8 cellular contexts compared by ENCODE assay signal in genomic region chr20:20712474-20713243, GRCh38. TPM values are rescaled to one million over a fixed set of nuclear protein-coding genes. Genes with fewer than 3 reads are reported as not detected.
A peak's percentile ranks its signal among the peaks of the same experiment; 100 is the strongest.
DNase-seq lines count a peak whose midpoint lies in the region; ATAC-seq and TF ChIP-seq lines count a peak whose summit lies in the region.

Gene RALGAPA2 (minus strand): TSS chr20:20712644. CDS start chr20:20712480, 164 bp downstream.

- in situ Hi-C loops in KBM-7 (cut with MboI; ENCODE audit: low pct_unique_long_range_greater_than_20kb, low sequenced_read_pairs) = no loop called here

- H3K27ac ChIP-seq in mucosa of rectum (ENCODE audit: low read depth in 2 of 2, low read length in 2 of 2) = peak within 1 kb of the TSS; percentile 94 to 98

- H3K27me3 Mint-ChIP-seq in activated T-cell treated with anti-CD3 and anti-CD28 coated beads, Interleukin-2, amount 50 U/mL, for 24 hours = no peaks in the 10 kb centered on the region

- H3K4me1 Mint-ChIP-seq in activated T-cell treated with anti-CD3 and anti-CD28 coated beads, Interleukin-2, amount 50 U/mL, for 24 hours (ENCODE audit: low read depth) = peaks cover 38% of the 10 kb centered on the region

- no peaks in the 10 kb centered on the region for H3K9me3 ChIP-seq in mucosa of rectum (ENCODE audit: control insufficient read depth in 2 of 2, low read length in 2 of 2)

- no peaks in the 10 kb centered on the region for H3K36me3 ChIP-seq in mucosa of rectum (ENCODE audit: control insufficient read depth in 2 of 2, insufficient read depth in 2 of 2, low read length in 2 of 2)

- peak within 1 kb of the TSS; percentile 83 to 85 for H3K9ac ChIP-seq in mucosa of rectum (ENCODE audit: low read depth in 1 of 2, low read length in 2 of 2)

- peaks cover 15% of the 10 kb centered on the region for H3K36me3 Mint-ChIP-seq in activated T-cell treated with anti-CD3 and anti-CD28 coated beads, Interleukin-2, amount 50 U/mL, for 24 hours (ENCODE audit: low read depth)

- H3K9me3 Mint-ChIP-seq in activated T-cell treated with anti-CD3 and anti-CD28 coated beads, Interleukin-2, amount 50 U/mL, for 24 hours = peaks cover 2% of the 10 kb centered on the region

- H3K27ac Mint-ChIP-seq in activated T-cell treated with anti-CD3 and anti-CD28 coated beads, Interleukin-2, amount 50 U/mL, for 24 hours = peak within 1 kb of the TSS; percentile 97

- no peaks in the 10 kb centered on the region for H3K27me3 ChIP-seq in mucosa of rectum (ENCODE audit: control insufficient read depth in 2 of 2, insufficient read depth in 2 of 2, low read length in 2 of 2)

- H3K4me3 ChIP-seq in mucosa of rectum (ENCODE audit: low read length in 2 of 2) = peak within 1 kb of the TSS; percentile 86 to 87

- peaks cover 9 to 16% of the 10 kb centered on the region in 2 donors for H3K4me1 ChIP-seq in mucosa of rectum (ENCODE audit: control insufficient read depth in 2 of 2, insufficient read depth in 2 of 2, low read length in 2 of 2)

- DNase-seq in DMS153 (lab: John Stamatoyannopoulos, UW) = peak; percentile 99
- DNase-seq in KBM-7 = peak; percentile 98
- DNase-seq in activated T-cell treated with anti-CD3 and anti-CD28 coated beads, Interleukin-2, amount 50 U/mL, for 24 hours = peak; percentile 98
- peak; percentile 97 for DNase-seq in erythroblast (lab: John Stamatoyannopoulos, UW)
- peak; percentile 96 for DNase-seq in stimulated activated CD8-positive, alpha-beta memory T cell treated with anti-CD3 and anti-CD28 coated beads, Interleukin-4, amount 100 ng/mL, for 48 hours

- peak within 1 kb of the TSS; percentile 86 for H3K4me3 Mint-ChIP-seq in activated T-cell treated with anti-CD3 and anti-CD28 coated beads, Interleukin-2, amount 50 U/mL, for 24 hours

- no peak for TF ChIP-seq POLR2A in erythroblast (IDR thresholded peaks at IDR 0.05; ENCODE audit: low read length)

- ATAC-seq in GM21717 (IDR thresholded peaks at IDR 0.05; ENCODE audit: unreplicated experiment) = peak; percentile 95

TF ChIP-seq in PFSK-1, 5 proteins besides CTCF, POLR2A, EP300 and RAD21:
- TF ChIP-seq SIN3A (IDR thresholded peaks at IDR 0.05; ENCODE audit: borderline replicate concordance, insufficient read depth, low read length) (no peak), FOXP2 (optimal IDR thresholded peaks at IDR 0.05; ENCODE audit: borderline replicate concordance, extremely low read depth, extremely low read length, insufficient read depth) (peak; percentile 13), POLR2AphosphoS5 (IDR thresholded peaks at IDR 0.05; ENCODE audit: low read depth, low read length) (no peak), TAF1 (IDR thresholded peaks at IDR 0.05; ENCODE audit: borderline replicate concordance, insufficient read depth, low read length) (no peak)

RNA-seq across cellular contexts. Expression of gene RALGAPA2, which starts in this region (rescaled TPM):
- 1.6 TPM for polyA plus RNA-seq in PFSK-1 (2012; ENCODE audit: insufficient read length, low read depth)

Comparison
In these comparisons a context has a peak if more than half of its experiments do, and no peak if none do; other contexts are left out.
1. Peak in every context shown above with its lines: DNase-seq, ATAC-seq, H3K4me3 ChIP-seq and H3K27ac ChIP-seq.